Comparison of ENCODE assay signal across 9 cellular contexts in genomic region chr1:42319871-42320484, GRCh38. TPM values are rescaled to one million over a fixed set of nuclear protein-coding genes. Genes with fewer than 3 reads are reported as not detected.
A peak's percentile ranks its signal among the peaks of the same experiment; 100 is the strongest.
DNase-seq lines count a peak whose midpoint lies in the region; ATAC-seq and FAIRE-seq lines count a peak whose summit lies in the region.
"Had no signal": no experiment of that assay in that cellular context is flagged by ENCODE, and none has a peak within 500 bp of the region (broad histone marks: within the 10 kb centered on the region; RNA-seq: fewer than 3 reads in every experiment).

No MANE protein-coding gene starts in this region.

- peaks cover 80% of the 10 kb centered on the region for H3K4me1 Mint-ChIP-seq in activated naive CD4-positive, alpha-beta T cell treated with anti-CD3 and anti-CD28 coated beads for 36 hours (ENCODE audit: low read depth)

- no peaks in the 10 kb centered on the region for H3K9me3 Mint-ChIP-seq in activated naive CD4-positive, alpha-beta T cell treated with anti-CD3 and anti-CD28 coated beads for 36 hours

- H3K27ac Mint-ChIP-seq in activated naive CD4-positive, alpha-beta T cell treated with anti-CD3 and anti-CD28 coated beads for 36 hours: peak overlapping the region; percentile 80

- H3K36me3 Mint-ChIP-seq in activated naive CD4-positive, alpha-beta T cell treated with anti-CD3 and anti-CD28 coated beads for 36 hours (ENCODE audit: low read depth): peaks cover 5% of the 10 kb centered on the region

- CTCF ChIA-PET in activated naive CD4-positive, alpha-beta T cell treated with anti-CD3 and anti-CD28 coated beads for 36 hours (lab: Charles Lee): interaction anchor here (1.1 kb wide), 1 partner anchor 135 kb away, joined by 3 read pairs; no protein-coding TSS in a partner anchor

- H3K4me1 ChIP-seq in urinary bladder (ENCODE audit: insufficient read depth): peaks cover 4% of the 10 kb centered on the region

- H3K36me3 ChIP-seq in urinary bladder (ENCODE audit: insufficient read depth): no peaks in the 10 kb centered on the region

- peak overlapping the region; percentile 10 for H3K27ac ChIP-seq in urinary bladder (ENCODE audit: low read depth)

- DNase-seq in Right ventricle myocardium inferior (ENCODE audit: missing footprints) (no peak), cardiac septum (ENCODE audit: low spot score) (no peak)
- DNase-seq in activated naive CD4-positive, alpha-beta T cell treated with anti-CD3 and anti-CD28 coated beads for 36 hours: peak; percentile 42
- DNase-seq: hypothalamus had no signal

- FAIRE-seq in islet of Langerhans (lab: Jason Lieb, UNC): peak; percentile 17

- ATAC-seq in Right ventricle myocardium inferior: peak; percentile 34
- ATAC-seq in GM21381 (IDR thresholded peaks at IDR 0.05; ENCODE audit: unreplicated experiment): no peak
- ATAC-seq in GM21619 (IDR thresholded peaks at IDR 0.05; ENCODE audit: unreplicated experiment): no peak
- ATAC-seq in GM21717 (IDR thresholded peaks at IDR 0.05; ENCODE audit: unreplicated experiment): no peak

- 31% methylated on average over 6 of the region's 6 CpGs for WGBS in urinary bladder

- no peaks in the 10 kb centered on the region for H3K27me3 Mint-ChIP-seq in activated naive CD4-positive, alpha-beta T cell treated with anti-CD3 and anti-CD28 coated beads for 36 hours (ENCODE audit: low read depth)

- peak overlapping the region; percentile 50 for H3K4me3 Mint-ChIP-seq in activated naive CD4-positive, alpha-beta T cell treated with anti-CD3 and anti-CD28 coated beads for 36 hours

- H3K4me3 ChIP-seq in urinary bladder (ENCODE audit: low read depth, low read length): no peak overlapping the region

- intact Hi-C loops in Right ventricle myocardium inferior (cut with DNase I): no loop called here
- intact Hi-C loops in cardiac septum (cut with DNase I): loop anchor here (2.0 kb wide), 1 partner anchor 15 kb away; the partner anchor contains the start of gene FOXJ3
- intact Hi-C loops in activated naive CD4-positive, alpha-beta T cell treated with anti-CD3 and anti-CD28 coated beads for 36 hours (cut with micrococcal nuclease): no loop called here

RNA-seq across cellular contexts. Expression of gene FOXJ3, which starts 15.1 kb away (rescaled TPM):
- total RNA-seq in Right ventricle myocardium inferior: 37.9 TPM
- 46.2 TPM for total RNA-seq in cardiac septum
- 10 to 100 TPM; 35.6 to 37.2 TPM for total RNA-seq in activated naive CD4-positive, alpha-beta T cell treated with anti-CD3 and anti-CD28 coated beads for 36 hours
- total RNA-seq in urinary bladder: 103 TPM
- polyA plus RNA-seq in urinary bladder: 21.4 TPM
